Comparison of ENCODE assay signal across 9 cellular contexts in genomic region chr7:44240983-44241510, GRCh38. TPM values are rescaled to one million over a fixed set of nuclear protein-coding genes. Genes with fewer than 3 reads are reported as not detected.
A peak's percentile ranks its signal among the peaks of the same experiment; 100 is the strongest.
DNase-seq lines count a peak whose midpoint lies in the region; ATAC-seq, FAIRE-seq and TF ChIP-seq lines count a peak whose summit lies in the region.
"Had no signal": no experiment of that assay in that cellular context is flagged by ENCODE, and none has a peak within 500 bp of the region (broad histone marks: within the 10 kb centered on the region; RNA-seq: fewer than 3 reads in every experiment).

No MANE protein-coding gene starts in this region.

- H2AFZ ChIP-seq in keratinocyte (ENCODE audit: control insufficient read depth, low read length), result peak overlapping the region; percentile 83

- CTCF ChIA-PET in activated B cell treated with CpG ODN at 0.5 μM for 24 hours (lab: Charles Lee), result interaction anchor here (0.6 to 3.3 kb wide), 12 partner anchors 17 to 324 kb away, joined by 3 to 23 read pairs (median 3); no protein-coding TSS in a partner anchor

- H3K9ac ChIP-seq in keratinocyte (ENCODE audit: control insufficient read depth, extremely low read depth, insufficient read depth, low read length), result no peak overlapping the region

- H3K36me3 Mint-ChIP-seq in activated B cell treated with CpG ODN at 0.5 μM for 24 hours (ENCODE audit: low read depth), result no peaks in the 10 kb centered on the region

- H3K9me3 ChIP-seq in keratinocyte (ENCODE audit: control insufficient read depth, low read depth, low read length), result no peaks in the 10 kb centered on the region

- DNase-seq in NCI-H2227 treated with DMSO at 0.1 percent for 48 hours (lab: John Stamatoyannopoulos, UW) (peak; percentile 40), activated B cell treated with CpG ODN at 0.5 μM for 24 hours (peak; percentile 41), cardiac fibroblast (ENCODE audit: low read depth in 2 of 2) (peak; percentile 89 to 90), keratinocyte (ENCODE audit: low read depth, low spot score) (no peak)
- peak in 3 of 4 experiments; percentile 36 to 43 (median 42) for DNase-seq in stimulated activated CD4-positive, alpha-beta T cell treated with anti-CD3 and anti-CD28 coated beads, Interleukin-1b, Interleukin-23, amount 100 ng/mL, for 24 hours (ENCODE audit: low read depth in 4 of 4, low spot score in 1 of 4)

- peaks cover 3% of the 10 kb centered on the region for H3K4me1 ChIP-seq in keratinocyte (ENCODE audit: control insufficient read depth, extremely low read depth, insufficient read depth, low read length)

- H3K36me3 ChIP-seq in keratinocyte (ENCODE audit: control insufficient read depth in 2 of 2, extremely low read depth in 1 of 2, insufficient read depth in 2 of 2, low read length in 2 of 2), result no peaks in the 10 kb centered on the region

- no peaks in the 10 kb centered on the region for H3K9me1 ChIP-seq in keratinocyte (ENCODE audit: control insufficient read depth, extremely low read depth, insufficient read depth, low read length)

- no peak overlapping the region for H3K27ac ChIP-seq in keratinocyte (ENCODE audit: control insufficient read depth, insufficient read depth, low read length)

- peak; percentile 77 for ATAC-seq in HG02938 (IDR thresholded peaks at IDR 0.05; ENCODE audit: unreplicated experiment)
- peak; percentile 87 for ATAC-seq in activated B cell treated with CpG ODN at 0.5 μM for 24 hours (ENCODE audit: low read depth)
- ATAC-seq in HG02852 (IDR thresholded peaks at IDR 0.05; ENCODE audit: unreplicated experiment), result no peak

- no peaks in the 10 kb centered on the region for H3K4me1 Mint-ChIP-seq in activated B cell treated with CpG ODN at 0.5 μM for 24 hours

- dilution Hi-C loops in keratinocyte (cut with MboI; ENCODE audit: extremely low pct_ligation_motif_present, low sequenced_read_pairs), result no loop called here

- POLR2A ChIA-PET in activated B cell treated with CpG ODN at 0.5 μM for 24 hours (lab: Charles Lee), result interaction anchor here (0.5 to 0.6 kb wide), 2 partner anchors 221 to 250 kb away, joined by 3 to 4 read pairs; no protein-coding TSS in a partner anchor

- no peaks in the 10 kb centered on the region for H4K20me1 ChIP-seq in keratinocyte (ENCODE audit: control insufficient read depth, extremely low read depth, insufficient read depth, low read length)

- intact Hi-C loops in activated B cell treated with CpG ODN at 0.5 μM for 24 hours (cut with micrococcal nuclease), result loop anchor here (1.0 to 5.0 kb wide), 4 partner anchors 236 to 681 kb away; partner anchors contain the start of gene H2AZ2

- H3K9me3 Mint-ChIP-seq in activated B cell treated with CpG ODN at 0.5 μM for 24 hours, result no peaks in the 10 kb centered on the region
- H3K9me3 Mint-ChIP-seq: stimulated activated naive CD8-positive, alpha-beta T cell treated with anti-CD3 and anti-CD28 coated beads, Interleukin-15, Interleukin-2, amounts not matched to agents 100 ng/mL and 50 ng/mL, for 24 hours had no signal

- H3K27ac Mint-ChIP-seq in activated B cell treated with CpG ODN at 0.5 μM for 24 hours, result no peak overlapping the region
- H3K27ac Mint-ChIP-seq: stimulated activated naive CD8-positive, alpha-beta T cell treated with anti-CD3 and anti-CD28 coated beads, Interleukin-15, Interleukin-2, amounts not matched to agents 100 ng/mL and 50 ng/mL, for 24 hours had no signal

- H3K4me2 ChIP-seq in keratinocyte (ENCODE audit: control insufficient read depth, extremely low read depth, insufficient read depth, low read depth, low read length), result peak overlapping the region; percentile 78

- TF ChIP-seq CTCF in GM12872 (IDR thresholded peaks at IDR 0.05; ENCODE audit: insufficient read depth, low read depth, low read length), result peak; percentile 91
- no peak for TF ChIP-seq CTCF in activated B cell treated with CpG ODN at 0.5 μM for 24 hours (IDR thresholded peaks at IDR 0.05)
- peak; percentile 85 for TF ChIP-seq CTCF in cardiac fibroblast (IDR thresholded peaks at IDR 0.05; ENCODE audit: low read depth, low read length)
- peak in 2 of 3 experiments; percentile 78 to 88 for TF ChIP-seq CTCF in keratinocyte (optimal IDR thresholded peaks at IDR 0.05 in 1 of 3, IDR thresholded peaks at IDR 0.05 in 1 of 3, conservative IDR thresholded peaks at IDR 0.05 in 1 of 3; ENCODE audit: extremely low read depth in 1 of 3, insufficient read depth in 2 of 3, low read length in 3 of 3)

- peak; percentile 82 for FAIRE-seq in keratinocyte (lab: Jason Lieb, UNC)

- H3K27me3 ChIP-seq in keratinocyte (ENCODE audit: control insufficient read depth, extremely low read depth, insufficient read depth, low read length), result no peaks in the 10 kb centered on the region

- H3K79me2 ChIP-seq in keratinocyte (ENCODE audit: control insufficient read depth, insufficient read depth, low read length), result no peaks in the 10 kb centered on the region

- H3K4me3 Mint-ChIP-seq in activated B cell treated with CpG ODN at 0.5 μM for 24 hours, result peak overlapping the region; percentile 56
- H3K4me3 Mint-ChIP-seq: stimulated activated naive CD8-positive, alpha-beta T cell treated with anti-CD3 and anti-CD28 coated beads, Interleukin-15, Interleukin-2, amounts not matched to agents 100 ng/mL and 50 ng/mL, for 24 hours had no signal

- H3K4me3 ChIP-seq in cardiac fibroblast (replicated peaks in 1 of 2; ENCODE audit: low read depth in 2 of 2, low read length in 2 of 2) (no peak overlapping the region), keratinocyte (ENCODE audit: control insufficient read depth in 2 of 3, extremely low read depth in 1 of 3, insufficient read depth in 2 of 3, low read depth in 1 of 3, low read length in 3 of 3) (peak overlapping the region in 1 of 3 experiments; percentile 23)

- H3K27me3 Mint-ChIP-seq in activated B cell treated with CpG ODN at 0.5 μM for 24 hours, result no peaks in the 10 kb centered on the region
- H3K27me3 Mint-ChIP-seq: stimulated activated naive CD8-positive, alpha-beta T cell treated with anti-CD3 and anti-CD28 coated beads, Interleukin-15, Interleukin-2, amounts not matched to agents 100 ng/mL and 50 ng/mL, for 24 hours had no signal

RNA-seq across cellular contexts. Expression of gene YKT6, which starts 40.3 kb away (rescaled TPM):
- total RNA-seq in activated B cell treated with CpG ODN at 0.5 μM for 24 hours, result 78.2 and 78.7 TPM in 2 replicates
- 139 to 192 TPM (median 148 TPM) in 3 replicates for polyA plus RNA-seq in keratinocyte
- 50.6 TPM for polyA plus RNA-seq in keratinocyte (2011; ENCODE audit: low read depth)
- 149 and 154 TPM in 2 replicates for polyA plus RNA-seq in keratinocyte (2011; cell fraction: cytosol; rRNA removed)
- polyA plus RNA-seq in keratinocyte (2011; cell fraction: nucleus; rRNA removed), result 113 and 122 TPM in 2 replicates
- 73.7 and 135 TPM in 2 replicates for polyA plus RNA-seq in keratinocyte (2012; ENCODE audit: low replicate concordance)
- 115 to 176 TPM (median 150 TPM) in 3 replicates for polyA minus RNA-seq in keratinocyte
- polyA minus RNA-seq in keratinocyte (2011; cell fraction: cytosol; rRNA and poly(A)+ RNA removed), result 109 TPM
- polyA minus RNA-seq in keratinocyte (2011; cell fraction: nucleus; rRNA and poly(A)+ RNA removed), result 40.9 and 56.7 TPM in 2 replicates

RNA-seq across cellular contexts. Expression of gene GCK, which starts 51.8 kb away (rescaled TPM):
- 0.13 and 0.44 TPM in 2 replicates for total RNA-seq in activated B cell treated with CpG ODN at 0.5 μM for 24 hours
- 0.03 TPM in 1 of 3 replicates, not detected in the others for polyA plus RNA-seq in keratinocyte
- polyA plus RNA-seq in keratinocyte (2011; ENCODE audit: low read depth), result not detected
- polyA plus RNA-seq in keratinocyte (2011; cell fraction: cytosol; rRNA removed), result not detected in 2 replicates
- not detected in 2 replicates for polyA plus RNA-seq in keratinocyte (2011; cell fraction: nucleus; rRNA removed)
- polyA plus RNA-seq in keratinocyte (2012; ENCODE audit: low replicate concordance), result not detected in 2 replicates
- not detected in 3 replicates for polyA minus RNA-seq in keratinocyte
- polyA minus RNA-seq in keratinocyte (2011; cell fraction: cytosol; rRNA and poly(A)+ RNA removed), result not detected
- polyA minus RNA-seq in keratinocyte (2011; cell fraction: nucleus; rRNA and poly(A)+ RNA removed), result not detected in 2 replicates
